14 cellular contexts compared by ENCODE assay signal in the genomic region with DNA sequence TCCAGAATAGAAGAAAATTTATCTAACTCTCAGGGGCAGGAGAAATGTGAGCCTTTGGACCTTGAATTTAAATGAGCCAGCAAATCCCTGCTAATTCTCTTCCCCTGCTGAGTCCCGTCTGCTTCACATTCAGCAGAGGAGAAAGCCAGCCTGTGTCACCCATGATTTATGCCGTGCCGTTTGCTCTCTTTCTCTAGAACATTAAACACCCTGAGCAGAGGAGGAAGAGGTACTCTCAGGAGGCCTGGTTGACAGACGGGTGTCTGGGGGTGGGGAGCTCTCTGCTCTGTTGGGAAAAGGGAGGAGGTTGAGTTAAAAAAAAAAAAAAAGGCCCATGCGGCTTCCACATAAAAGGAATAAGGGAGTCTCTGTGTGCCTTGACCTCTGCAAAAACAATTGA. TPM values are rescaled to one million over a fixed set of nuclear protein-coding genes. Genes with fewer than 3 reads are reported as not detected.
DNase-seq lines count a peak whose midpoint lies in the region; ATAC-seq and TF ChIP-seq lines count a peak whose summit lies in the region.
"Had no signal": no experiment of that assay in that cellular context is flagged by ENCODE, and none has a peak within 500 bp of the region (broad histone marks: within the 10 kb centered on the region; RNA-seq: fewer than 3 reads in every experiment).

No MANE protein-coding gene starts in this region.

- WGBS in mesendoderm (ENCODE audit: extremely low coverage, insufficient coverage, low lambda C conversion rate) = no CpG with 5 or more reads among the region's 5 CpGs
- 52 to 58% methylated on average over 5 of the region's 5 CpGs for WGBS in esophagus squamous epithelium, 2 donors

- TF ChIP-seq CTCF in A673 (conservative IDR thresholded peaks at IDR 0.05; ENCODE audit: low read depth, low read length) (no peak), WTC11 (IDR thresholded peaks at IDR 0.05) (no peak), esophagus squamous epithelium (IDR thresholded peaks at IDR 0.05) (no peak)
- TF ChIP-seq CTCF in CD4-positive, alpha-beta T cell (IDR thresholded peaks at IDR 0.05) = no peak

- DNase-seq in A673 (ENCODE audit: low spot score) (peak; percentile 98), NCI-H146 (lab: John Stamatoyannopoulos, UW) (peak; percentile 60), WTC11 (ENCODE audit: low spot score) (no peak), mesendoderm (peak; percentile 42), left lobe of liver (ENCODE audit: low spot score) (no peak), esophagus squamous epithelium (lab: John Stamatoyannopoulos, UW) (no peak), NCI-H226 (no peak)
- DNase-seq in CD4-positive, alpha-beta T cell = no peak
- DNase-seq: activated T-cell treated with anti-CD3 and anti-CD28 coated beads, Interleukin-2, amount 50 U/mL, for 48 hours; GDM1; left cardiac atrium had no signal

- no peak for TF ChIP-seq POLR2A in esophagus squamous epithelium (IDR thresholded peaks at IDR 0.05)

- ATAC-seq in WTC11 (peak; percentile 48), left lobe of liver (no peak)
- ATAC-seq in CD4-positive, alpha-beta T cell (ENCODE audit: poor library complexity) = no peak
- ATAC-seq: sciatic nerve had no signal

- H3K9me3 ChIP-seq in A673 (ENCODE audit: low read depth, low read length, poor library complexity, severe bottlenecking) (no peaks in the 10 kb centered on the region), esophagus squamous epithelium (no peaks in the 10 kb centered on the region)
- H3K9me3 ChIP-seq in CD4-positive, alpha-beta T cell (ENCODE audit: control insufficient read depth, low read length) = no peaks in the 10 kb centered on the region

- H4K5ac ChIP-seq in mesendoderm (ENCODE audit: low read length) = no peak overlapping the region

- H2BK5ac ChIP-seq in mesendoderm (ENCODE audit: low read length) = no peak overlapping the region

- no peak overlapping the region for H2BK15ac ChIP-seq in mesendoderm (replicated peaks; ENCODE audit: low read depth)

- H3K79me2 ChIP-seq in mesendoderm (ENCODE audit: control insufficient read depth, insufficient read depth, low read length) = no peaks in the 10 kb centered on the region

- H3K4me3 Mint-ChIP-seq in WTC11 = no peak overlapping the region
- no peak overlapping the region for H3K4me3 Mint-ChIP-seq in CD4-positive, alpha-beta T cell

- no peak overlapping the region for H3K4me3 ChIP-seq in A673 (ENCODE audit: low read depth, low read length, poor library complexity, severe bottlenecking)
- H3K4me3 ChIP-seq in mesendoderm (ENCODE audit: low read length) = no peak overlapping the region
- no peak overlapping the region for H3K4me3 ChIP-seq in esophagus squamous epithelium
- H3K4me3 ChIP-seq: cardiac muscle cell had no signal

- H4K8ac ChIP-seq in mesendoderm (ENCODE audit: low read depth, low read length) = no peak overlapping the region

- H3K27me3 Mint-ChIP-seq in WTC11 (ENCODE audit: low read depth) = no peaks in the 10 kb centered on the region
- no peaks in the 10 kb centered on the region for H3K27me3 Mint-ChIP-seq in CD4-positive, alpha-beta T cell

- H2AK5ac ChIP-seq in mesendoderm (ENCODE audit: low read length) = no peak overlapping the region

- H3K9ac ChIP-seq in mesendoderm (ENCODE audit: low read length) = no peak overlapping the region

- H3K36me3 Mint-ChIP-seq in WTC11 = no peaks in the 10 kb centered on the region
- H3K36me3 Mint-ChIP-seq in CD4-positive, alpha-beta T cell (ENCODE audit: low read depth) = no peaks in the 10 kb centered on the region

- peaks cover 25% of the 10 kb centered on the region for H3K4me1 ChIP-seq in A673 (ENCODE audit: insufficient read depth, low read length, poor library complexity, severe bottlenecking)
- peaks cover 8% of the 10 kb centered on the region for H3K4me1 ChIP-seq in mesendoderm (ENCODE audit: control insufficient read depth, low read depth, low read length)
- peaks cover 0 to 9% (median 0%) of the 10 kb centered on the region in 3 donors for H3K4me1 ChIP-seq in esophagus squamous epithelium

- intact Hi-C loops in A673 (cut with micrococcal nuclease; ENCODE audit: unreplicated experiment) (no loop called here), esophagus squamous epithelium (cut with DNase I) (no loop called here)
- intact Hi-C loops in CD4-positive, alpha-beta T cell (cut with DNase I, micrococcal nuclease) = no loop called here

- no peak overlapping the region for H3K56ac ChIP-seq in mesendoderm (ENCODE audit: low read length)

- H3K9me3 Mint-ChIP-seq in WTC11 = no peaks in the 10 kb centered on the region
- no peaks in the 10 kb centered on the region for H3K9me3 Mint-ChIP-seq in CD4-positive, alpha-beta T cell

- peaks cover 18% of the 10 kb centered on the region for H3K4me1 Mint-ChIP-seq in WTC11
- H3K4me1 Mint-ChIP-seq in CD4-positive, alpha-beta T cell (ENCODE audit: low read depth) = peaks cover 6% of the 10 kb centered on the region

- BruUV-seq in A673 (replicated peaks; lab: Mats Ljungman, UMichigan) = no TSS peak

- H3K27ac ChIP-seq in A673 (ENCODE audit: low read depth, low read length, poor library complexity, severe bottlenecking) (no peak overlapping the region), mesendoderm (ENCODE audit: low read depth, low read length) (no peak overlapping the region), esophagus squamous epithelium (no peak overlapping the region)
- H3K27ac ChIP-seq in CD4-positive, alpha-beta T cell (ENCODE audit: low read depth, low read length) = no peak overlapping the region
- H3K27ac ChIP-seq: cardiac muscle cell, VCaP had no signal

- H3K4me2 ChIP-seq in mesendoderm (ENCODE audit: low read length) = no peak overlapping the region

- H3K4ac ChIP-seq in mesendoderm (ENCODE audit: low read depth, low read length) = no peak overlapping the region

- H3K79me1 ChIP-seq in mesendoderm (ENCODE audit: low read length) = no peaks in the 10 kb centered on the region

- CTCF ChIA-PET in A673 (lab: Charles Lee) = interaction anchor here (0.6 to 0.7 kb wide), 2 partner anchors 11 to 133 kb away, joined by 3 to 4 read pairs; a partner anchor contains a TSS
- CTCF ChIA-PET in WTC11 (lab: Charles Lee) = interaction anchor here (0.7 to 2.4 kb wide), 3 partner anchors 12 to 315 kb away, joined by 3 to 10 read pairs (median 3); no protein-coding TSS in a partner anchor
- CTCF ChIA-PET in CD4-positive, alpha-beta T cell (lab: Charles Lee) = no interaction called here

- H3K27me3 ChIP-seq in A673 (replicated peaks; ENCODE audit: insufficient read depth, low read depth, low read length, poor library complexity) (no peaks in the 10 kb centered on the region), mesendoderm (ENCODE audit: insufficient read depth, low read length, poor library complexity) (no peaks in the 10 kb centered on the region), esophagus squamous epithelium (no peaks in the 10 kb centered on the region)
- H3K27me3 ChIP-seq in CD4-positive, alpha-beta T cell (ENCODE audit: control insufficient read depth, insufficient read depth, low read length) = no peaks in the 10 kb centered on the region
- H3K27me3 ChIP-seq: cardiac muscle cell had no signal

- H3K23ac ChIP-seq in mesendoderm (ENCODE audit: low read length) = no peak overlapping the region

- POLR2A ChIA-PET in A673 (lab: Charles Lee; ENCODE audit: low non-redundant PET) = interaction anchor here (0.7 kb wide), 1 partner anchor 33 kb away, joined by 6 read pairs; no protein-coding TSS in a partner anchor
- POLR2A ChIA-PET in WTC11 (lab: Charles Lee) = no interaction called here
- POLR2A ChIA-PET in CD4-positive, alpha-beta T cell (lab: Charles Lee) = interaction anchor here (1.2 kb wide), 1 partner anchor 11 kb away, joined by 4 read pairs; a partner anchor contains a TSS

- H2BK120ac ChIP-seq in mesendoderm (ENCODE audit: low read depth, low read length) = no peak overlapping the region

- H3K27ac Mint-ChIP-seq in WTC11 = peak overlapping the region; percentile 6; the same call in 1 of the 2 replicates
- H3K27ac Mint-ChIP-seq in CD4-positive, alpha-beta T cell = no peak overlapping the region

- H3K36me3 ChIP-seq in A673 (ENCODE audit: insufficient read depth, low read length, poor library complexity, severe bottlenecking) = no peaks in the 10 kb centered on the region
- H3K36me3 ChIP-seq in mesendoderm (ENCODE audit: control insufficient read depth, insufficient read depth, low read length) = no peaks in the 10 kb centered on the region
- no peaks in the 10 kb centered on the region for H3K36me3 ChIP-seq in esophagus squamous epithelium
- H3K36me3 ChIP-seq: cardiac muscle cell had no signal

- no peak overlapping the region for H3K18ac ChIP-seq in mesendoderm (ENCODE audit: low read length)

TF ChIP-seq in WTC11, 78 proteins besides CTCF, POLR2A, EP300 and RAD21 (continues in another document):
- TF ChIP-seq, protein P1, sequence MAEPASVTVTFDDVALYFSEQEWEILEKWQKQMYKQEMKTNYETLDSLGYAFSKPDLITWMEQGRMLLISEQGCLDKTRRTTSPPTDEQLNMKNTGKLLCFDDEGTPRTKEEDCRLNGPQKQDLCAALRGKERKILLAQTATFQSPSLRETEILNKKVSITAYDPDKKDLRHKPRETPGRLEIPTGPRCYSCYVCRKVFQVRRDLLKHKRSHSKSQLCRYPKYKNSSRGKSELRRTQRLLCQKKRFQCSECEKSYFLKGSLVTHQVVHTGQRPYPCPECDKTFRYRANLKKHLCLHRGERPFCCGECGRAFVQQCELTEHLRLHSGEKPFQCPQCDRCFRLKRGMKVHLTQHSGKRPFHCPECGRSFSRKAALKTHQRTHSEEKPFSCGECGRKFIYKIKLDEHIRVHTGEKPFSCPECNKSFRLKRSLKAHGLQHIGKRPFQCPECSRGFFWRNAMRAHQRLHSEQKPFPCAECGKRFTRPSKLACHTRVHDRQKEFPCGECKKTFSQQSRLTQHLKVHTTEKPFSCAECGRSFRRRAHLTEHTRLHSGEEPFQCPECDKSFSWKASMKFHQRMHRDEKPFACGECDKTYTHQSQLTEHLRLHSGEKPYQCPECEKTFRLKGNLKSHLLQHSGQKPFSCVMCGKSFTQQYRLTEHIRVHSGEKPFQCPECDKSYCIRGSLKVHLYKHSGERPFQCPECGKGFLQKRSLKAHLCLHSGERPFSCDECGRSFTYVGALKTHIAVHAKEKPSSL (CRISPR knock-in tag; conservative IDR thresholded peaks at IDR 0.05) = no peak
- TF ChIP-seq TEAD4 (CRISPR knock-in tag; IDR thresholded peaks at IDR 0.05) = no peak

RNA-seq across cellular contexts. Expression of a gene that starts 11.3 kb away (rescaled TPM):
- total RNA-seq in A673 (2021) (25.0 and 26.4 TPM in 2 replicates), WTC11 (2021) (17.0 to 19.5 TPM (median 19.2 TPM) in 3 replicates), left lobe of liver (12.8 TPM), esophagus squamous epithelium (10 to 100 TPM; 34.9 to 63.1 (median 38.4) TPM)
- 6.5 TPM for polyA plus RNA-seq in mesendoderm (2013, experiment 1 of 2)
- 6.0 TPM for polyA plus RNA-seq in mesendoderm (2013, experiment 2 of 2)
- 10 to 100 TPM; 57.8 to 60.6 TPM for total RNA-seq in CD4-positive, alpha-beta T cell

RNA-seq across cellular contexts. Expression of a gene that starts 33.6 kb away (rescaled TPM):
- total RNA-seq in A673 (2021) = 54.5 and 54.9 TPM in 2 replicates
- total RNA-seq in WTC11 (2021) = 42.2 to 43.9 TPM (median 43.6 TPM) in 3 replicates
- 40.2 TPM for polyA plus RNA-seq in mesendoderm (2013, experiment 1 of 2)
- 41.6 TPM for polyA plus RNA-seq in mesendoderm (2013, experiment 2 of 2)
- 10 to 100 TPM; 67.1 to 68.3 TPM for total RNA-seq in CD4-positive, alpha-beta T cell
- 46.9 TPM for total RNA-seq in left lobe of liver
- 10 to 100 TPM; 47.5 to 99.7 (median 57.8) TPM for total RNA-seq in esophagus squamous epithelium

Comparison
In these comparisons a context has a peak if more than half of its experiments do, and no peak if none do; other contexts are left out.
1. DNase-seq: peak in A673 (single experiment), NCI-H146 (single experiment) and mesendoderm (single experiment); none in WTC11 (single experiment), CD4-positive, alpha-beta T cell (0 of 10), left lobe of liver (single experiment), esophagus squamous epithelium (single experiment) and NCI-H226 (single experiment).